In the genomic region with DNA sequence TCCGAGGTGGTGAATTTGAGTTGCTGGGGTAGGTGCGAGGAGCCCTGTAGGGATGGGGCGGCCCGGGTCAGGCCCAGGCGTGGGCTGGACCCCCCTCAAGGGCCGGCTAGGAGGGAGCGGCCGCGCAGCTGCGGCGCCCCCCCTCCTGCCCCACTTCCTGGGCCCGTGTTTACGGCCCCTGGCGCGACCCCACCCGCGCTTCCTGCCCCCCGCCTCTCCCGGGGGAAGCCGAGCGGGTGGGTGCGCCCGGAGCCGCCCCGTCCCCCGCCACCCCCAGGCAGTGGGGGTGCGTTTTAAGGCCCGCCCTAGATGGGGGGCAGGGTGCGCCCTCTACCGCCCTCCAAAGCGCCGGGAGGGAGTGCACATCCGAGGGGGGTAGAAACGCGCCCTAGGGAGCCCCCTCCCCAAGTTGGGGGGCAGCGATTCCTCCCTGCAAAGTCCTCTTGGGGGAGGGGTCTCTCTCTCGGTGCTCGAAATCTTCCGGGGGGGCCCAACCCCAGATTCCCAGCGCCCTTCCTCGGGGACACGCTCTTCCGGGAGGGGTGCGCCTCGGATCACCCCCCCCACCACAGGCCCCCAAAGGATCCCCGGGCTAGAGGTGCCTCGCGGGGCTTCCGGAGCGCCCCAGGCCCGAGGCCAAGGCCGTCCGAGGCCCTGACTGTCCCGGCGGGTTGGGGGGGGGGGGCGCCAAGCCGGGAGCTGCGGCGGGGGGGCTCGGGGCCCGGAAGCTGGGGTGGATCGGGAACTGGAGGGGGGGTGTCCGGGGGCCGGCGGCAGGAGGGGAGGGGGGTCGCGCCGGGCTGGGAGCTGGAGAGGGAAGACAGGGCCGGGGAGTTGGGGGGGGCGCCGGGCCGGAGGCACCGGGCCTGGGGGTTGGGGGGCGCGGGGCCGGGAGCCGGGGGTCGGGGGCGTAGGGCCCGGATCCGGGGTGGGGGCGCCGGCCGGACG, we compare ENCODE assay signal across 8 cellular contexts. TPM values are rescaled to one million over a fixed set of nuclear protein-coding genes. Genes with fewer than 3 reads are reported as not detected.
DNase-seq lines count a peak whose midpoint lies in the region; ATAC-seq and TF ChIP-seq lines count a peak whose summit lies in the region.

No MANE protein-coding gene starts in this region.

- H3K4me3 Mint-ChIP-seq in HFFc6 (peak overlapping the region; percentile 83), memory B cell (peak overlapping the region; percentile 88)
- H3K4me3 Mint-ChIP-seq in activated CD4-positive, alpha-beta T cell treated with anti-CD3 and anti-CD28 coated beads, Interleukin-2, amount 10 ng/mL, durations not matched to agents 7 days and 5 days: peak overlapping the region; percentile 94

- POLR2A ChIA-PET in activated CD4-positive, alpha-beta T cell treated with anti-CD3 and anti-CD28 coated beads, Interleukin-2, amount 10 ng/mL, durations not matched to agents 7 days and 5 days (lab: Charles Lee): no interaction called here

- H3K9ac ChIP-seq in duodenal mucosa (ENCODE audit: low read depth in 1 of 2, low read length in 2 of 2): peak overlapping the region; percentile 70 to 81

- peak; percentile 65 for ATAC-seq in memory B cell (ENCODE audit: low read depth)
- ATAC-seq in GM18868 (IDR thresholded peaks at IDR 0.05; ENCODE audit: unreplicated experiment): no peak

- peak overlapping the region; percentile 77 for H3K4me3 ChIP-seq in BE2C (ENCODE audit: low read depth, low read length)
- H3K4me3 ChIP-seq in duodenal mucosa (ENCODE audit: low read depth in 1 of 2, low read length in 2 of 2): peak overlapping the region; percentile 69 to 79

- peak overlapping the region; percentile 75 for H3K27ac ChIP-seq in duodenal mucosa (ENCODE audit: low read depth, low read length)

- CTCF ChIA-PET in activated CD4-positive, alpha-beta T cell treated with anti-CD3 and anti-CD28 coated beads, Interleukin-2, amount 10 ng/mL, durations not matched to agents 7 days and 5 days (lab: Charles Lee): interaction anchor here (1.0 to 2.0 kb wide), 4 partner anchors 9 to 42 kb away, joined by 3 to 5 read pairs (median 4); no protein-coding TSS in a partner anchor

- H3K4me1 Mint-ChIP-seq in HFFc6 (ENCODE audit: low read depth): peaks cover 10% of the 10 kb centered on the region; the same call in 1 of the 2 replicates
- H3K4me1 Mint-ChIP-seq in activated CD4-positive, alpha-beta T cell treated with anti-CD3 and anti-CD28 coated beads, Interleukin-2, amount 10 ng/mL, durations not matched to agents 7 days and 5 days: peaks cover 50% of the 10 kb centered on the region
- peaks cover 24% of the 10 kb centered on the region for H3K4me1 Mint-ChIP-seq in memory B cell

- H3K9me3 ChIP-seq in BE2C: no peaks in the 10 kb centered on the region
- no peaks in the 10 kb centered on the region for H3K9me3 ChIP-seq in duodenal mucosa (ENCODE audit: control insufficient read depth in 1 of 2, low read length in 2 of 2)

- H3K36me3 Mint-ChIP-seq in HFFc6 (ENCODE audit: low read depth): peaks cover 10% of the 10 kb centered on the region; the same call in 1 of the 2 replicates
- peaks cover 36% of the 10 kb centered on the region for H3K36me3 Mint-ChIP-seq in activated CD4-positive, alpha-beta T cell treated with anti-CD3 and anti-CD28 coated beads, Interleukin-2, amount 10 ng/mL, durations not matched to agents 7 days and 5 days (ENCODE audit: low read depth)
- H3K36me3 Mint-ChIP-seq in memory B cell: peaks cover 14% of the 10 kb centered on the region

- no peaks in the 10 kb centered on the region for H3K9me3 Mint-ChIP-seq in HFFc6
- no peaks in the 10 kb centered on the region for H3K9me3 Mint-ChIP-seq in activated CD4-positive, alpha-beta T cell treated with anti-CD3 and anti-CD28 coated beads, Interleukin-2, amount 10 ng/mL, durations not matched to agents 7 days and 5 days
- H3K9me3 Mint-ChIP-seq in memory B cell: no peaks in the 10 kb centered on the region

- peaks cover 12% of the 10 kb centered on the region for H3K4me1 ChIP-seq in BE2C
- H3K4me1 ChIP-seq in duodenal mucosa (ENCODE audit: control insufficient read depth in 1 of 2, insufficient read depth in 2 of 2, low read length in 2 of 2): peaks cover 9 to 24% of the 10 kb centered on the region in 2 donors

- peaks cover under 1% of the 10 kb centered on the region; the same call in 1 of the 2 replicates for H3K27me3 Mint-ChIP-seq in HFFc6 (ENCODE audit: insufficient read depth)
- H3K27me3 Mint-ChIP-seq in activated CD4-positive, alpha-beta T cell treated with anti-CD3 and anti-CD28 coated beads, Interleukin-2, amount 10 ng/mL, durations not matched to agents 7 days and 5 days: no peaks in the 10 kb centered on the region
- no peaks in the 10 kb centered on the region for H3K27me3 Mint-ChIP-seq in memory B cell

- H3K36me3 ChIP-seq in BE2C (peaks cover 24% of the 10 kb centered on the region), duodenal mucosa (ENCODE audit: control insufficient read depth in 1 of 2, insufficient read depth in 2 of 2, low read length in 2 of 2) (peaks cover 12 to 31% of the 10 kb centered on the region in 2 donors)

- peak; percentile 17; the same call in 1 of the 2 replicates for TF ChIP-seq CTCF in BE2C (IDR thresholded peaks at IDR 0.05; ENCODE audit: low read depth, low read length)
- TF ChIP-seq CTCF in HFFc6 (IDR thresholded peaks at IDR 0.05): peak; percentile 66

- no peaks in the 10 kb centered on the region for H3K27me3 ChIP-seq in BE2C
- no peaks in the 10 kb centered on the region for H3K27me3 ChIP-seq in duodenal mucosa (ENCODE audit: control insufficient read depth in 1 of 2, insufficient read depth in 2 of 2, low read length in 2 of 2)

- peak overlapping the region; percentile 53; the same call in 1 of the 2 replicates for H3K27ac Mint-ChIP-seq in HFFc6
- H3K27ac Mint-ChIP-seq in activated CD4-positive, alpha-beta T cell treated with anti-CD3 and anti-CD28 coated beads, Interleukin-2, amount 10 ng/mL, durations not matched to agents 7 days and 5 days: peak overlapping the region; percentile 94
- peak overlapping the region; percentile 75 for H3K27ac Mint-ChIP-seq in memory B cell

- no peak for DNase-seq in BE2C
- no peak for DNase-seq in HFFc6
- peak; percentile 81 for DNase-seq in activated CD4-positive, alpha-beta T cell treated with anti-CD3 and anti-CD28 coated beads, Interleukin-2, amount 10 ng/mL, durations not matched to agents 7 days and 5 days
- peak; percentile 66 to 71 for DNase-seq in memory B cell (ENCODE audit: low spot score in 2 of 2)
- peak; percentile 44 for DNase-seq in stimulated activated CD8-positive, alpha-beta memory T cell treated with anti-CD3 and anti-CD28 coated beads, Interleukin-4, amount 100 ng/mL, for 24 hours (ENCODE audit: low read depth)
- no peak for DNase-seq in cortex of kidney (lab: John Stamatoyannopoulos, UW)

RNA-seq across cellular contexts. Expression of gene TLE5, which starts 0.8 kb away (rescaled TPM):
- 1,091 TPM for polyA plus RNA-seq in BE2C (2012; ENCODE audit: insufficient read depth, insufficient read length, low read depth)
- 100 to 1,000 TPM; 332 to 383 (median 356) TPM for total RNA-seq in HFFc6 (2021; fragmentation: NEBNext Ultra II Directional; extraction: Animal tissue kit (Norgen Biotek cat#: 25700))
- total RNA-seq in activated CD4-positive, alpha-beta T cell treated with anti-CD3 and anti-CD28 coated beads, Interleukin-2, amount 10 ng/mL, durations not matched to agents 7 days and 5 days: 100 to 1,000 TPM; 837 to 960 TPM

RNA-seq across cellular contexts. Expression of gene TLE2, which starts 32.4 kb away (rescaled TPM):
- 114 TPM for polyA plus RNA-seq in BE2C (2012; ENCODE audit: insufficient read depth, insufficient read length, low read depth)
- total RNA-seq in HFFc6 (2021; fragmentation: NEBNext Ultra II Directional; extraction: Animal tissue kit (Norgen Biotek cat#: 25700)): under 1 TPM in 4 of 6 experiments, not detected in 2; 0.15 to 0.67 (median 0.46) TPM
- total RNA-seq in activated CD4-positive, alpha-beta T cell treated with anti-CD3 and anti-CD28 coated beads, Interleukin-2, amount 10 ng/mL, durations not matched to agents 7 days and 5 days: under 1 TPM; 0.99 to 1.00 TPM

RNA-seq across cellular contexts. Expression of gene GNA11, which starts 32.7 kb away (rescaled TPM):
- polyA plus RNA-seq in BE2C (2012; ENCODE audit: insufficient read depth, insufficient read length, low read depth): 180 TPM
- total RNA-seq in HFFc6 (2021; fragmentation: NEBNext Ultra II Directional; extraction: Animal tissue kit (Norgen Biotek cat#: 25700)): 10 to 100 TPM; 72.0 to 86.0 (median 77.6) TPM
- total RNA-seq in activated CD4-positive, alpha-beta T cell treated with anti-CD3 and anti-CD28 coated beads, Interleukin-2, amount 10 ng/mL, durations not matched to agents 7 days and 5 days: under 1 TPM; 0.79 to 0.87 TPM

Comparison
In these comparisons a context has a peak if more than half of its experiments do, and no peak if none do; other contexts are left out.
1. DNase-seq: peak in activated CD4-positive, alpha-beta T cell treated with anti-CD3 and anti-CD28 coated beads, Interleukin-2, amount 10 ng/mL, durations not matched to agents 7 days and 5 days (single experiment), memory B cell (2 of 2) and stimulated activated CD8-positive, alpha-beta memory T cell treated with anti-CD3 and anti-CD28 coated beads, Interleukin-4, amount 100 ng/mL, for 24 hours (single experiment); none in BE2C (single experiment), HFFc6 (single experiment) and cortex of kidney (single experiment).
2. RNA of gene GNA11, which starts 32.7 kb away (total RNA-seq): 72.0 to 86.0 TPM in HFFc6; 0.79 to 0.87 TPM in activated CD4-positive, alpha-beta T cell treated with anti-CD3 and anti-CD28 coated beads, Interleukin-2, amount 10 ng/mL, durations not matched to agents 7 days and 5 days; every median in the first group is over 10 times any median in the second.
3. Peak in every context shown above with its lines, with median percentiles within 50 percentile points of each other: H3K27ac Mint-ChIP-seq and H3K4me3 Mint-ChIP-seq.